Comparison of ENCODE assay signal across 25 cellular contexts in the genomic region with DNA sequence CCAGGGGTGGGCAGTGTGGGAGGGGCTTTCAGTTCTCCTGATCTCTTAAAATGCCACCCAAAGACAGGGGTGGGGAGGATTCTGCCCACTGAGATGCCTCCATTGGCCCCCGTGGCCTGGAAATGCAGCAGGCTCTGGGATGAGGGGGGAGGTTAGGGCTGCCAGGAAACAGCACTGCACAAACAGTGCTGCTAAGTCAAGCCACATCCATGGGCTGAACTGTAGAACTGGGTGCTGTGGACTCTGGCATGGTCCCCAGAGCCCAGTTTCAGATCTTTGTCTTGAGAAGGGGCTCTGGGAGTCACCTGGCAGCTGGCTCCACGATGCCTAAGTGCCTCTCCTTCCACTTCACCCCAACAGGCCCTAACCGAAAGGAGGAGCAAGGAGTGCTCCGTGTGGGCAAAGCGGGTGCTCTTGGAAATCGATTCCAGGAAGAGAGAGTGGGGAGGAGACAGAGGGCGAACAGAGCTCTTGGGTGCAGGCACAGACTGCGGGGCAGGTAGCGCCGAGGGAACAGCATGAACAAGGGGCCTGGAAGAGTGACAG. TPM values are rescaled to one million over a fixed set of nuclear protein-coding genes. Genes with fewer than 3 reads are reported as not detected.
"Had no signal": no experiment of that assay in that cellular context is flagged by ENCODE, and none has a peak within 500 bp of the region (broad histone marks: within the 10 kb centered on the region; RNA-seq: fewer than 3 reads in every experiment).

No MANE protein-coding gene starts in this region.

- H3K27me3 Mint-ChIP-seq: naive thymus-derived CD8-positive, alpha-beta T cell; stimulated activated naive CD8-positive, alpha-beta T cell treated with anti-CD3 and anti-CD28 coated beads, Interleukin-15, amount 100 ng/mL, for 72 hours had no signal

- H3K36me3 ChIP-seq: esophagus muscularis mucosa, gastrocnemius medialis, heart right ventricle, left ventricle myocardium inferior, ovary, right atrium auricular region, sigmoid colon, tibial nerve had no signal

- H3K27ac Mint-ChIP-seq: effector memory CD8-positive, alpha-beta T cell; naive thymus-derived CD8-positive, alpha-beta T cell; stimulated activated naive B cell treated with anti-CD40 and anti-IgM and Interleukin-4, amounts not matched to agents 10 μg/mL and 1 μg/mL and 100 μg/mL, for 72 hours had no signal

- H3K4me1 Mint-ChIP-seq: immature natural killer cell had no signal

- H3K4me3 ChIP-seq: esophagus muscularis mucosa, gastrocnemius medialis, heart right ventricle, left ventricle myocardium inferior, mucosa of descending colon, ovary, right atrium auricular region, sigmoid colon, skin epidermis, testis, tibial nerve had no signal

- H3K27ac ChIP-seq: esophagus muscularis mucosa, gastrocnemius medialis, heart right ventricle, left ventricle myocardium inferior, ovary, right atrium auricular region, sigmoid colon, testis, tibial nerve had no signal

- H3K9me3 Mint-ChIP-seq: effector memory CD8-positive, alpha-beta T cell; immature natural killer cell; naive thymus-derived CD8-positive, alpha-beta T cell; stimulated activated naive B cell treated with anti-CD40 and anti-IgM and Interleukin-4, amounts not matched to agents 10 μg/mL and 1 μg/mL and 100 μg/mL, for 72 hours; stimulated activated naive CD8-positive, alpha-beta T cell treated with anti-CD3 and anti-CD28 coated beads, Interleukin-15, amount 100 ng/mL, for 72 hours had no signal

- H3K9me3 ChIP-seq: esophagus muscularis mucosa, gastrocnemius medialis, heart right ventricle, left ventricle myocardium inferior, mucosa of descending colon, ovary, right atrium auricular region, sigmoid colon, testis, tibial nerve had no signal

- ATAC-seq: effector memory CD8-positive, alpha-beta T cell; gastrocnemius medialis; heart right ventricle; naive thymus-derived CD8-positive, alpha-beta T cell; stimulated activated naive B cell treated with anti-CD40 and anti-IgM and Interleukin-4, amounts not matched to agents 10 μg/mL and 1 μg/mL and 100 μg/mL, for 72 hours; stimulated activated naive CD8-positive, alpha-beta T cell treated with anti-CD3 and anti-CD28 coated beads, Interleukin-15, amount 100 ng/mL, for 72 hours had no signal

- H3K4me1 ChIP-seq: esophagus muscularis mucosa, right atrium auricular region, sigmoid colon, testis, tibial nerve had no signal

- H3K36me3 Mint-ChIP-seq: immature natural killer cell; naive thymus-derived CD8-positive, alpha-beta T cell; stimulated activated naive B cell treated with anti-CD40 and anti-IgM and Interleukin-4, amounts not matched to agents 10 μg/mL and 1 μg/mL and 100 μg/mL, for 72 hours had no signal

- DNase-seq: cortex of kidney; effector memory CD8-positive, alpha-beta T cell; gastrocnemius medialis; heart right ventricle; immature natural killer cell; left ventricle myocardium inferior; mammary epithelial cell; naive thymus-derived CD8-positive, alpha-beta T cell; ovary; sigmoid colon; stimulated activated CD4-positive, alpha-beta T cell treated with anti-CD3 and anti-CD28 coated beads, Interleukin-2, amount 100 ng/mL, for 24 hours; stimulated activated CD4-positive, alpha-beta T cell treated with anti-CD3 and anti-CD28 coated beads, Interleukin-4, amount 100 ng/mL, for 4 hours; stimulated activated naive B cell treated with anti-CD40 and anti-IgM and Interleukin-4, amounts not matched to agents 10 μg/mL and 1 μg/mL and 100 μg/mL, for 72 hours; stimulated activated naive CD8-positive, alpha-beta T cell treated with anti-CD3 and anti-CD28 coated beads, Interleukin-15, amount 100 ng/mL, for 72 hours; testis had no signal

- H3K27me3 ChIP-seq: esophagus muscularis mucosa, gastrocnemius medialis, heart right ventricle, ovary, right atrium auricular region, sigmoid colon, testis, tibial nerve had no signal

- H3K4me3 Mint-ChIP-seq: effector memory CD8-positive, alpha-beta T cell; immature natural killer cell; naive thymus-derived CD8-positive, alpha-beta T cell; stimulated activated naive B cell treated with anti-CD40 and anti-IgM and Interleukin-4, amounts not matched to agents 10 μg/mL and 1 μg/mL and 100 μg/mL, for 72 hours; stimulated activated naive CD8-positive, alpha-beta T cell treated with anti-CD3 and anti-CD28 coated beads, Interleukin-15, amount 100 ng/mL, for 72 hours had no signal

RNA-seq across cellular contexts. Expression of a gene that starts 7.8 kb away (rescaled TPM):
- total RNA-seq: esophagus muscularis mucosa; fibroblast of villous mesenchyme; gastrocnemius medialis; left ventricle myocardium inferior; mesenteric fat pad; naive thymus-derived CD8-positive, alpha-beta T cell; posterior vena cava; sigmoid colon; subcutaneous adipose tissue; tibial nerve; urinary bladder had no signal
